ENCODE assay signal across 10 cellular contexts in genomic region chr5:34523382-34523716, GRCh38.
DNase-seq lines count a peak whose midpoint lies in the region; TF ChIP-seq lines count a peak whose summit lies in the region.
"Had no signal": no experiment of that assay in that cellular context is flagged by ENCODE, and none has a peak within 500 bp of the region (broad histone marks: within the 10 kb centered on the region; RNA-seq: fewer than 3 reads in every experiment).

No MANE protein-coding gene starts in this region.

- no peak overlapping the region for H3K4me2 ChIP-seq in H9 (ENCODE audit: insufficient read depth, insufficient read length, low read length)
- no peak overlapping the region for H3K4me2 ChIP-seq in mammary epithelial cell (ENCODE audit: insufficient read depth, low read depth, low read length)

- no TSS peak for BruUV-seq in mammary epithelial cell (replicated peaks; lab: Mats Ljungman, UMichigan)

- POLR2A ChIA-PET in RWPE1 (lab: Yijun Ruan, JAX; ENCODE audit: low non-redundant PET), result no interaction called here

- H3K27ac Mint-ChIP-seq in CD14-positive monocyte (no peak overlapping the region), H9 (peak overlapping the region in 1 of 3 experiments; percentile 60; a peak in 1 of 7 replicates), mesothelial cell of epicardium (peak overlapping the region; percentile 40), immature natural killer cell (no peak overlapping the region)

- H3K23ac ChIP-seq in H9 (ENCODE audit: insufficient read length, low read depth, low read length), result no peak overlapping the region

- H3T11ph ChIP-seq in H9 (ENCODE audit: low read length), result no peak overlapping the region

- H3K14ac ChIP-seq in H9 (ENCODE audit: insufficient read depth, low read length), result no peak overlapping the region

- no peak overlapping the region for H2BK5ac ChIP-seq in H9 (ENCODE audit: insufficient read length, low read length)

- H3K9me3 Mint-ChIP-seq in CD14-positive monocyte (no peaks in the 10 kb centered on the region), H9 (no peaks in the 10 kb centered on the region), mesothelial cell of epicardium (no peaks in the 10 kb centered on the region), immature natural killer cell (no peaks in the 10 kb centered on the region)

- no peak overlapping the region for H2AFZ ChIP-seq in H9 (ENCODE audit: low read length)
- H2AFZ ChIP-seq in mammary epithelial cell (ENCODE audit: low read depth, low read length), result no peak overlapping the region

- CTCF ChIA-PET in RWPE1 (lab: Yijun Ruan, JAX) (interaction anchor here (0.7 to 1.7 kb wide), 10 partner anchors 8 to 381 kb away, joined by 3 to 9 read pairs (median 4); no protein-coding TSS in a partner anchor), mammary epithelial cell (lab: Charles Lee; ENCODE audit: low non-redundant PET) (interaction anchor here (0.8 kb wide), 1 partner anchor 151 kb away, joined by 5 read pairs; no protein-coding TSS in a partner anchor)

- H3K4me3 Mint-ChIP-seq in CD14-positive monocyte (no peak overlapping the region), H9 (no peak overlapping the region), mesothelial cell of epicardium (no peak overlapping the region), immature natural killer cell (peak overlapping the region in 1 of 5 donors; percentile 28)

- H3K9ac ChIP-seq in H9 (ENCODE audit: extremely low read depth, insufficient read length, low read length), result no peak overlapping the region
- H3K9ac ChIP-seq in mammary epithelial cell (ENCODE audit: insufficient read depth, low read length), result no peak overlapping the region

- no CpG with 5 or more reads among the region's 1 CpG for WGBS in H9 (ENCODE audit: extremely low coverage, insufficient read length, low lambda C conversion rate)
- WGBS in mammary epithelial cell (ENCODE audit: low coverage, missing lambda C conversion rate), result 30% methylated on average over 1 of the region's 1 CpG

- no peaks in the 10 kb centered on the region for H4K20me1 ChIP-seq in H9 (ENCODE audit: control insufficient read depth, insufficient read depth, insufficient read length)
- no peaks in the 10 kb centered on the region for H4K20me1 ChIP-seq in mammary epithelial cell (ENCODE audit: insufficient read depth, low read length)

- no peak overlapping the region for H4K91ac ChIP-seq in H9 (ENCODE audit: insufficient read length, low read depth, low read length)

- H3K27ac ChIP-seq in H9 (ENCODE audit: insufficient read length, low read depth, low read length), result no peak overlapping the region
- H3K27ac ChIP-seq in RWPE1, result no peak overlapping the region
- H3K27ac ChIP-seq in mammary epithelial cell (ENCODE audit: insufficient read depth, low read depth, low read length), result no peak overlapping the region
- H3K27ac ChIP-seq: neutrophil had no signal

- dilution Hi-C loops in mammary epithelial cell (cut with HindIII; ENCODE audit: low sequenced_read_pairs), result no loop called here

- in situ Hi-C loops in mammary epithelial cell (cut with MboI; ENCODE audit: low sequenced_read_pairs in 2 of 2), result no loop called here

- no peak overlapping the region for H4K8ac ChIP-seq in H9 (replicated peaks; ENCODE audit: insufficient read length, low read depth, low read length)

- no peak overlapping the region for H3K4ac ChIP-seq in H9 (ENCODE audit: low read depth, low read length)

- TF ChIP-seq CTCF in CD14-positive monocyte (IDR thresholded peaks at IDR 0.05) (peak; percentile 34), H9 (conservative IDR thresholded peaks at IDR 0.05) (peak; percentile 3; the same call in 1 of the 3 replicates), RWPE1 (conservative IDR thresholded peaks at IDR 0.05; ENCODE audit: low read depth) (peak; percentile 50), mesothelial cell of epicardium (IDR thresholded peaks at IDR 0.05; ENCODE audit: unreplicated experiment) (no peak), mammary epithelial cell (conservative IDR thresholded peaks at IDR 0.05 in 1 of 2, IDR thresholded peaks at IDR 0.05 in 1 of 2; ENCODE audit: extremely low read depth in 1 of 2, insufficient read depth in 1 of 2, low read depth in 1 of 2, low read length in 2 of 2) (no peak)

- H3K9me3 ChIP-seq in H9 (ENCODE audit: control insufficient read depth, low read depth, low read length) (no peaks in the 10 kb centered on the region), mammary epithelial cell (replicated peaks; ENCODE audit: insufficient read depth, low read length) (no peaks in the 10 kb centered on the region)
- H3K9me3 ChIP-seq: left lung, neutrophil had no signal

- H3K4me1 ChIP-seq in H9 (ENCODE audit: insufficient read depth, low read length) (peaks cover 3% of the 10 kb centered on the region; the same call in 1 of the 2 replicates), mammary epithelial cell (ENCODE audit: insufficient read depth, low read length) (peaks cover 19% of the 10 kb centered on the region)

- H2BK120ac ChIP-seq in H9 (ENCODE audit: low read depth, low read length, poor library complexity, severe bottlenecking), result no peak overlapping the region

- no peak overlapping the region for H2AK5ac ChIP-seq in H9 (ENCODE audit: insufficient read length, low read length)

- peaks cover 0 to 7% (median 0%) of the 10 kb centered on the region in 3 donors for H3K27me3 Mint-ChIP-seq in CD14-positive monocyte (ENCODE audit: low read depth in 3 of 3)
- no peaks in the 10 kb centered on the region for H3K27me3 Mint-ChIP-seq in H9 (ENCODE audit: low read depth)
- no peaks in the 10 kb centered on the region for H3K27me3 Mint-ChIP-seq in mesothelial cell of epicardium (ENCODE audit: low read depth)
- H3K27me3 Mint-ChIP-seq in immature natural killer cell (ENCODE audit: low read depth in 3 of 3), result no peaks in the 10 kb centered on the region

- H3K27me3 ChIP-seq in H9 (ENCODE audit: insufficient read depth, low read length), result no peaks in the 10 kb centered on the region
- no peaks in the 10 kb centered on the region for H3K27me3 ChIP-seq in mammary epithelial cell (ENCODE audit: insufficient read depth, low read length)
- H3K27me3 ChIP-seq: left lung, neutrophil had no signal

- H2BK20ac ChIP-seq in H9 (ENCODE audit: low read depth, low read length, poor library complexity, severe bottlenecking), result no peak overlapping the region

- H3K18ac ChIP-seq in H9 (ENCODE audit: insufficient read length, low read depth, low read length), result no peak overlapping the region

- H3K79me2 ChIP-seq in H9 (ENCODE audit: insufficient read depth, low read length) (no peaks in the 10 kb centered on the region), mammary epithelial cell (ENCODE audit: insufficient read depth, low read length) (no peaks in the 10 kb centered on the region)

- H3K36me3 Mint-ChIP-seq in CD14-positive monocyte (no peaks in the 10 kb centered on the region), H9 (ENCODE audit: insufficient read depth in 1 of 3, low read depth in 3 of 3) (no peaks in the 10 kb centered on the region), mesothelial cell of epicardium (no peaks in the 10 kb centered on the region), immature natural killer cell (no peaks in the 10 kb centered on the region)

- no peak overlapping the region for H3K4me3 ChIP-seq in mammary epithelial cell (replicated peaks in 1 of 3; ENCODE audit: insufficient read depth in 1 of 3, low read depth in 2 of 3, low read length in 3 of 3)
- H3K4me3 ChIP-seq: left lung had no signal

- H3K4me1 Mint-ChIP-seq in CD14-positive monocyte (peaks cover 3% of the 10 kb centered on the region), H9 (peaks cover 26 to 27% of the 10 kb centered on the region in 2 experiments), mesothelial cell of epicardium (peaks cover 23% of the 10 kb centered on the region), immature natural killer cell (peaks cover 14 to 15% of the 10 kb centered on the region in 2 donors)

- H4K5ac ChIP-seq in H9 (ENCODE audit: insufficient read length, low read depth, low read length), result no peak overlapping the region

- H2BK15ac ChIP-seq in H9 (ENCODE audit: low read depth, low read length), result no peak overlapping the region

- intact Hi-C loops in CD14-positive monocyte (cut with micrococcal nuclease), result no loop called here
- intact Hi-C loops in mammary epithelial cell (cut with micrococcal nuclease), result loop anchor here (1.0 to 10.0 kb wide), 6 partner anchors 37 to 375 kb away; partner anchors contain the start of gene TTC23L

- H3K56ac ChIP-seq in H9 (ENCODE audit: insufficient read length, low read depth, low read length), result no peak overlapping the region

- H3K36me3 ChIP-seq in mammary epithelial cell (ENCODE audit: insufficient read depth, low read length), result no peaks in the 10 kb centered on the region
- H3K36me3 ChIP-seq: left lung, neutrophil had no signal

- no peak overlapping the region for H2BK12ac ChIP-seq in H9 (ENCODE audit: insufficient read length, low read depth, low read length)

- DNase-seq in CD14-positive monocyte (ENCODE audit: low spot score), result no peak
- no peak for DNase-seq in H9
- no peak for DNase-seq in RWPE1 (ENCODE audit: low spot score)
- DNase-seq in mesothelial cell of epicardium (ENCODE audit: low spot score in 2 of 2, unreplicated experiment in 2 of 2), result no peak
- DNase-seq in immature natural killer cell, result no peak
- no peak for DNase-seq in mammary epithelial cell
- DNase-seq in NCI-H2107 treated with DMSO at 0.1 percent for 48 hours (lab: John Stamatoyannopoulos, UW; ENCODE audit: unreplicated experiment), result no peak
- DNase-seq in DMS79 treated with DMSO at 0.1 percent for 48 hours (lab: John Stamatoyannopoulos, UW), result no peak

- no peaks in the 10 kb centered on the region for H3K23me2 ChIP-seq in H9 (ENCODE audit: insufficient read length, low read depth, low read length, poor library complexity, severe bottlenecking)

- no peaks in the 10 kb centered on the region for H3K79me1 ChIP-seq in H9 (ENCODE audit: insufficient read depth, low read depth, low read length, poor library complexity, severe bottlenecking)

Comparison
In these comparisons a context has a peak if more than half of its experiments do, and no peak if none do; other contexts are left out.
1. CTCF ChIP-seq: peak in CD14-positive monocyte (single experiment), H9 (single experiment) and RWPE1 (single experiment); none in mesothelial cell of epicardium (single experiment) and mammary epithelial cell (0 of 2).